In the genomic region with DNA sequence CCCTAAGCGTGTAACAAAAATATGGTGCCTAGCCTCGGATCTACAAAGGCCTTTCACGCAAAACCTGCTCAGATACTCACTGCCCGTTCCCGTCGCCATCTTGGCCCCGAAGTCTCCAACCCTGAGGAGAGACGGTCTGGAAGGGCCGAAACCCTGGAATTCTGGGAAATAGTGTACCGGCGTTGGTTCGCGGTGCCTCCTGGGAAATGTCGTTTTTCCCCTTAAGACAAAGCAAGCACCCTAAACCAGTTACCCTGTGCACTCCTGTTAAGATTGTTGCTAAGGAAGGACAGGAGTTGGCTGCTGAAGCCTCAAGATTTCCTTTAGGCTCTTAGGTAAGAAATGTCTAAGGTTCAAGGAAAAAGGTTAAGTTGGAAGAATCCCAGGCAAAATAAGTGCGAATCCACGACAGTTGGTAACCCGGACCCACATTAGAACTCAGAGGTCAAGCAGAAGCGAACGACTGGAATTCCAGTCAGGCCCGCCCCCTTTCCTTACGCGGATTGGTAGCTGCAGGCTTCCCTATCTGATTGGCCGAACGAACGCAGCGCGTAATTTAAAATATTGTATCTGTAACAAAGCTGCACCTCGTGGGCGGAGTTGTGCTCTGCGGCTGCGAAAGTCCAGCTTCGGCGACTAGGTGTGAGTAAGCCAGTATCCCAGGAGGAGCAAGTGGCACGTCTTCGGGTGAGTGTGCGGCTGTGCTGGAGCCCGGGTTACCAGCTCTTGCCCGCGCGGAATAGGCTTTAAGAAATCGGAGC, we compare ENCODE assay signal across 8 cellular contexts. TPM values are rescaled to one million over a fixed set of nuclear protein-coding genes. Genes with fewer than 3 reads are reported as not detected.
DNase-seq lines count a peak whose midpoint lies in the region; ATAC-seq and TF ChIP-seq lines count a peak whose summit lies in the region.

A gene with protein sequence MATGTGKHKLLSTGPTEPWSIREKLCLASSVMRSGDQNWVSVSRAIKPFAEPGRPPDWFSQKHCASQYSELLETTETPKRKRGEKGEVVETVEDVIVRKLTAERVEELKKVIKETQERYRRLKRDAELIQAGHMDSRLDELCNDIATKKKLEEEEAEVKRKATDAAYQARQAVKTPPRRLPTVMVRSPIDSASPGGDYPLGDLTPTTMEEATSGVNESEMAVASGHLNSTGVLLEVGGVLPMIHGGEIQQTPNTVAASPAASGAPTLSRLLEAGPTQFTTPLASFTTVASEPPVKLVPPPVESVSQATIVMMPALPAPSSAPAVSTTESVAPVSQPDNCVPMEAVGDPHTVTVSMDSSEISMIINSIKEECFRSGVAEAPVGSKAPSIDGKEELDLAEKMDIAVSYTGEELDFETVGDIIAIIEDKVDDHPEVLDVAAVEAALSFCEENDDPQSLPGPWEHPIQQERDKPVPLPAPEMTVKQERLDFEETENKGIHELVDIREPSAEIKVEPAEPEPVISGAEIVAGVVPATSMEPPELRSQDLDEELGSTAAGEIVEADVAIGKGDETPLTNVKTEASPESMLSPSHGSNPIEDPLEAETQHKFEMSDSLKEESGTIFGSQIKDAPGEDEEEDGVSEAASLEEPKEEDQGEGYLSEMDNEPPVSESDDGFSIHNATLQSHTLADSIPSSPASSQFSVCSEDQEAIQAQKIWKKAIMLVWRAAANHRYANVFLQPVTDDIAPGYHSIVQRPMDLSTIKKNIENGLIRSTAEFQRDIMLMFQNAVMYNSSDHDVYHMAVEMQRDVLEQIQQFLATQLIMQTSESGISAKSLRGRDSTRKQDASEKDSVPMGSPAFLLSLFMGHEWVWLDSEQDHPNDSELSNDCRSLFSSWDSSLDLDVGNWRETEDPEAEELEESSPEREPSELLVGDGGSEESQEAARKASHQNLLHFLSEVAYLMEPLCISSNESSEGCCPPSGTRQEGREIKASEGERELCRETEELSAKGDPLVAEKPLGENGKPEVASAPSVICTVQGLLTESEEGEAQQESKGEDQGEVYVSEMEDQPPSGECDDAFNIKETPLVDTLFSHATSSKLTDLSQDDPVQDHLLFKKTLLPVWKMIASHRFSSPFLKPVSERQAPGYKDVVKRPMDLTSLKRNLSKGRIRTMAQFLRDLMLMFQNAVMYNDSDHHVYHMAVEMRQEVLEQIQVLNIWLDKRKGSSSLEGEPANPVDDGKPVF (minus strand): TSS at position 115 of the 761 bp plus-strand sequence. CDS start 16 bp downstream, at position 99.
Gene KIF20A (plus strand): TSS at position 597 of the 761 bp plus-strand sequence. CDS start 569 bp downstream, outside the sequence.

- H3K27me3 ChIP-seq in spleen (replicated peaks in 1 of 7), result no peaks in the 10 kb centered on the region

- peak within 1 kb of the TSS; percentile 66 to 91 (median 85) for H3K27ac ChIP-seq in spleen

- WGBS in spleen, 5 donors, result 0 to 1% (median 0%) methylated on average over 39 to 41 of the region's 41 CpGs

- peaks cover 18 to 63% (median 39%) of the 10 kb centered on the region in 6 donors for H3K4me1 ChIP-seq in spleen

- TF ChIP-seq POLR2A in spleen (IDR thresholded peaks at IDR 0.05), result peak in 2 of 3 donors; percentile 19 to 34

- ATAC-seq in GM19023 (IDR thresholded peaks at IDR 0.05; ENCODE audit: unreplicated experiment), result peak; percentile 83
- peak; percentile 89 for ATAC-seq in HG03196 (IDR thresholded peaks at IDR 0.05; ENCODE audit: unreplicated experiment)

- H3K9me3 ChIP-seq in spleen, result no peaks in the 10 kb centered on the region

- intact Hi-C loops in spleen (cut with DNase I; ENCODE audit: low total_unique reads), result no loop called here

- peaks cover 0 to 57% (median 17%) of the 10 kb centered on the region in 6 donors for H3K36me3 ChIP-seq in spleen

- peak within 1 kb of the TSS; percentile 87 for H3K4me3 ChIP-seq in WI38 (ENCODE audit: low read depth, low read length)
- H3K4me3 ChIP-seq in spleen, result peak within 1 kb of the TSS; percentile 43 to 97 (median 88)

- DNase-seq in AG09319 (ENCODE audit: extremely low read depth, low read depth) (peak; percentile 87), NCI-H226 (peak; percentile 93), inferior parietal cortex (ENCODE audit: extremely low spot score) (peak; percentile 97), spleen (peak; percentile 94)
- DNase-seq in central memory CD4-positive, alpha-beta T cell, result peak; percentile 84

- TF ChIP-seq CTCF in AG09319 (IDR thresholded peaks at IDR 0.05; ENCODE audit: low read depth, low read length) (no peak), WI38 (IDR thresholded peaks at IDR 0.05; ENCODE audit: low read depth, low read length) (no peak), spleen (IDR thresholded peaks at IDR 0.05 in 8 of 11, conservative IDR thresholded peaks at IDR 0.05 in 3 of 11) (peak in 1 of 11 experiments; percentile 20)

RNA-seq across cellular contexts. Expression of the first gene that starts in this region (rescaled TPM):
- total RNA-seq in spleen, result 10 to 100 TPM; 49.0 to 78.6 (median 57.5) TPM
- 10 to 100 TPM; 20.5 to 41.8 (median 31.8) TPM for polyA plus RNA-seq in spleen

RNA-seq across cellular contexts. Expression of gene KIF20A, which starts in this region (rescaled TPM):
- total RNA-seq in spleen, result 1 to 10 TPM; 1.5 to 5.9 (median 3.2) TPM
- 1 to 10 TPM in 2 of 3 donors, under 1 TPM in 1; 0.83 to 4.9 (median 1.2) TPM for polyA plus RNA-seq in spleen

Comparison
In these comparisons a context has a peak if more than half of its experiments do, and no peak if none do; other contexts are left out.
1. Peak in every context shown above with its lines: DNase-seq, ATAC-seq, H3K4me3 ChIP-seq and H3K27ac ChIP-seq.